Comparison of ENCODE assay signal across 25 cellular contexts in genomic region chrX:84156831-84157230, GRCh38. TPM values are rescaled to one million over a fixed set of nuclear protein-coding genes. Genes with fewer than 3 reads are reported as not detected.
"Had no signal": no experiment of that assay in that cellular context is flagged by ENCODE, and none has a peak within 500 bp of the region (broad histone marks: within the 10 kb centered on the region; RNA-seq: fewer than 3 reads in every experiment).

No MANE protein-coding gene starts in this region.

- H3K4me3 ChIP-seq: Peyer's patch had no signal

- ATAC-seq: activated T-helper 17 cell treated with anti-CD3 and anti-CD28 coated beads, Interleukin-2, amount 50 U/mL, for 72 hours; T-cell had no signal

- H3K4me1 ChIP-seq: Peyer's patch had no signal

- H3K27ac ChIP-seq: Peyer's patch, RWPE1, VCaP had no signal

- DNase-seq: activated CD4-positive, alpha-beta memory T cell treated with anti-CD3 and anti-CD28 coated beads, Interleukin-2, amount 10 ng/mL, durations not matched to agents 7 days and 5 days; activated CD4-positive, alpha-beta T cell treated with anti-CD3 and anti-CD28 coated beads, Interleukin-2, amount 10 ng/mL, durations not matched to agents 7 days and 5 days; activated CD4-positive, CD25-positive, alpha-beta regulatory T cell; activated gamma-delta T cell; activated naive CD4-positive, alpha-beta T cell treated with anti-CD3 and anti-CD28 coated beads for 36 hours; activated T-cell treated with anti-CD3 and anti-CD28 coated beads for 4 hours; activated T-cell treated with anti-CD3 and anti-CD28 coated beads, Interleukin-2, amount 50 U/mL, for 48 hours; amygdala; cerebellar nuclear complex; KG1; NCI-H1092; NCI-H2029; NCI-H2107; NCI-H510A treated with DMSO at 0.1 percent for 48 hours; NK-92 treated with Interleukin-12 subunit alpha and Interleukin-12 subunit beta, amount 100 ng/mL, for 24 hours; OCI-M1; Peyer's patch; SHP77 treated with DMSO at 0.1 percent for 48 hours; T-cell; T-helper 2 cell; T1000 had no signal

- H3K27me3 ChIP-seq: Peyer's patch had no signal

- H3K9me3 ChIP-seq: Peyer's patch had no signal

- H3K36me3 ChIP-seq: Peyer's patch had no signal

RNA-seq across cellular contexts. Expression of gene RPS6KA6, which starts 31.2 kb away (rescaled TPM):
- total RNA-seq: activated CD4-positive, alpha-beta T cell treated with anti-CD3 and anti-CD28 coated beads, Interleukin-2, amount 10 ng/mL, durations not matched to agents 7 days and 5 days; M059J had no signal
